ENCODE assay signal across 15 cellular contexts in genomic region chr4:174193438-174194015, GRCh38.
A peak's percentile ranks its signal among the peaks of the same experiment; 100 is the strongest.
DNase-seq lines count a peak whose midpoint lies in the region; ATAC-seq and TF ChIP-seq lines count a peak whose summit lies in the region.
"Had no signal": no experiment of that assay in that cellular context is flagged by ENCODE, and none has a peak within 500 bp of the region (broad histone marks: within the 10 kb centered on the region; RNA-seq: fewer than 3 reads in every experiment).

No MANE protein-coding gene starts in this region.

- no peak overlapping the region for H2AFZ ChIP-seq in smooth muscle cell (ENCODE audit: low read depth)

- peaks cover 6% of the 10 kb centered on the region for H3K79me2 ChIP-seq in smooth muscle cell (ENCODE audit: low read depth)

- no peak overlapping the region for H3K4me3 ChIP-seq in RWPE2 (ENCODE audit: severe bottlenecking)
- H3K4me3 ChIP-seq in smooth muscle cell: no peak overlapping the region
- H3K4me3 ChIP-seq: BLaER1 treated with 17β-estradiol and CSF1 and Interleukin-3, amounts not matched to agents 10 nM and 100 nM had no signal

- in situ Hi-C loops in G401 (cut with HindIII; ENCODE audit: low sequenced_read_pairs): no loop called here

- no peaks in the 10 kb centered on the region for H3K36me3 Mint-ChIP-seq in activated CD4-positive, alpha-beta T cell treated with anti-CD3 and anti-CD28 coated beads, Interleukin-2, amount 10 ng/mL, durations not matched to agents 24 days and 14 days (ENCODE audit: low read depth)

- H3K4me1 Mint-ChIP-seq in activated CD4-positive, alpha-beta T cell treated with anti-CD3 and anti-CD28 coated beads, Interleukin-2, amount 10 ng/mL, durations not matched to agents 24 days and 14 days: no peaks in the 10 kb centered on the region

- H3K36me3 ChIP-seq in RWPE2 (ENCODE audit: low read depth) (no peaks in the 10 kb centered on the region), smooth muscle cell (ENCODE audit: low read depth) (no peaks in the 10 kb centered on the region)
- H3K36me3 ChIP-seq: BLaER1 treated with 17β-estradiol and CSF1 and Interleukin-3, amounts not matched to agents 10 nM and 100 nM had no signal

- TF ChIP-seq CTCF in RWPE2 (IDR thresholded peaks at IDR 0.05; ENCODE audit: poor library complexity, severe bottlenecking): no peak
- TF ChIP-seq CTCF in foreskin keratinocyte (conservative IDR thresholded peaks at IDR 0.05): no peak
- no peak for TF ChIP-seq CTCF in smooth muscle cell (IDR thresholded peaks at IDR 0.05; ENCODE audit: borderline replicate concordance, insufficient read depth, poor library complexity, severe bottlenecking)

- 53% methylated on average over 3 of the region's 3 CpGs for WGBS in smooth muscle cell (ENCODE audit: low lambda C conversion rate)

- DNase-seq in activated CD4-positive, alpha-beta T cell treated with anti-CD3 and anti-CD28 coated beads, Interleukin-2, amount 10 ng/mL, durations not matched to agents 24 days and 14 days: peak; percentile 23
- DNase-seq in activated CD4-positive, alpha-beta T cell treated with anti-CD3 and anti-CD28 coated beads, Interleukin-2, amount 50 U/mL, for 1 hour: no peak
- no peak for DNase-seq in RWPE2 (ENCODE audit: low spot score)
- DNase-seq in foreskin keratinocyte: no peak
- DNase-seq in smooth muscle cell (lab: John Stamatoyannopoulos, UW; ENCODE audit: unreplicated experiment): no peak
- no peak for DNase-seq in kidney glomerular epithelial cell (lab: John Stamatoyannopoulos, UW)
- DNase-seq in G401 (ENCODE audit: low spot score): no peak
- DNase-seq: EL, NCI-H1436 treated with DMSO at 0.1 percent for 48 hours, NCI-H524, SHP77 treated with DMSO at 0.1 percent for 48 hours had no signal

- intact Hi-C loops in activated CD4-positive, alpha-beta T cell treated with anti-CD3 and anti-CD28 coated beads, Interleukin-2, amount 10 ng/mL, durations not matched to agents 24 days and 14 days (cut with micrococcal nuclease): no loop called here

- H3K27ac ChIP-seq in RWPE2 (ENCODE audit: poor library complexity, severe bottlenecking) (no peak overlapping the region), foreskin keratinocyte (no peak overlapping the region), smooth muscle cell (ENCODE audit: low read depth) (peak overlapping the region; percentile 66)
- H3K27ac ChIP-seq: BLaER1 treated with 17β-estradiol and CSF1 and Interleukin-3, amounts not matched to agents 10 nM and 100 nM; HL-60 had no signal

- ATAC-seq in RWPE2 (ENCODE audit: low read depth) (0 out of 3 replicates have a peak, but pooled peaks have one; percentile 31), foreskin keratinocyte (peak; percentile 39), GM21576 (IDR thresholded peaks at IDR 0.05; ENCODE audit: unreplicated experiment) (no peak)
- ATAC-seq: Panc1 had no signal

- no peaks in the 10 kb centered on the region for H3K9me3 Mint-ChIP-seq in activated CD4-positive, alpha-beta T cell treated with anti-CD3 and anti-CD28 coated beads, Interleukin-2, amount 10 ng/mL, durations not matched to agents 24 days and 14 days

- no peaks in the 10 kb centered on the region for H4K20me1 ChIP-seq in smooth muscle cell (ENCODE audit: low read depth)
- H4K20me1 ChIP-seq: BLaER1 treated with 17β-estradiol and CSF1 and Interleukin-3, amounts not matched to agents 10 nM and 100 nM had no signal

- no peaks in the 10 kb centered on the region for H3K27me3 ChIP-seq in RWPE2 (ENCODE audit: insufficient read depth, poor library complexity, severe bottlenecking)
- peaks cover 25% of the 10 kb centered on the region for H3K27me3 ChIP-seq in foreskin keratinocyte
- no peaks in the 10 kb centered on the region for H3K27me3 ChIP-seq in smooth muscle cell (ENCODE audit: low read depth)
- H3K27me3 ChIP-seq: BLaER1 treated with 17β-estradiol and CSF1 and Interleukin-3, amounts not matched to agents 10 nM and 100 nM had no signal

- no peak overlapping the region for H3K4me3 Mint-ChIP-seq in activated CD4-positive, alpha-beta T cell treated with anti-CD3 and anti-CD28 coated beads, Interleukin-2, amount 10 ng/mL, durations not matched to agents 24 days and 14 days

- no peaks in the 10 kb centered on the region for H3F3A ChIP-seq in smooth muscle cell (ENCODE audit: low read depth)

- no peak overlapping the region for H3K9ac ChIP-seq in smooth muscle cell (ENCODE audit: low read depth)
- H3K9ac ChIP-seq: BLaER1 treated with 17β-estradiol and CSF1 and Interleukin-3, amounts not matched to agents 10 nM and 100 nM had no signal

- H3K4me1 ChIP-seq in RWPE2 (ENCODE audit: insufficient read depth, poor library complexity, severe bottlenecking) (peaks cover 2% of the 10 kb centered on the region), foreskin keratinocyte (no peaks in the 10 kb centered on the region), smooth muscle cell (ENCODE audit: low read depth) (no peaks in the 10 kb centered on the region)
- H3K4me1 ChIP-seq: BLaER1 treated with 17β-estradiol and CSF1 and Interleukin-3, amounts not matched to agents 10 nM and 100 nM had no signal

- H3K27me3 Mint-ChIP-seq in activated CD4-positive, alpha-beta T cell treated with anti-CD3 and anti-CD28 coated beads, Interleukin-2, amount 10 ng/mL, durations not matched to agents 24 days and 14 days: peaks cover 10% of the 10 kb centered on the region

- H3K9me3 ChIP-seq in RWPE2 (ENCODE audit: severe bottlenecking): no peaks in the 10 kb centered on the region
- no peaks in the 10 kb centered on the region for H3K9me3 ChIP-seq in smooth muscle cell (replicated peaks; ENCODE audit: low read depth)
- H3K9me3 ChIP-seq: BLaER1 treated with 17β-estradiol and CSF1 and Interleukin-3, amounts not matched to agents 10 nM and 100 nM had no signal

- no peak overlapping the region for H3K4me2 ChIP-seq in smooth muscle cell
- H3K4me2 ChIP-seq: BLaER1 treated with 17β-estradiol and CSF1 and Interleukin-3, amounts not matched to agents 10 nM and 100 nM had no signal

- H3K27ac Mint-ChIP-seq in activated CD4-positive, alpha-beta T cell treated with anti-CD3 and anti-CD28 coated beads, Interleukin-2, amount 10 ng/mL, durations not matched to agents 24 days and 14 days: no peak overlapping the region
